9 cellular contexts compared by ENCODE assay signal in genomic region chr1:54153548-54154439, GRCh38. TPM values are rescaled to one million over a fixed set of nuclear protein-coding genes. Genes with fewer than 3 reads are reported as not detected.
DNase-seq lines count a peak whose midpoint lies in the region; ATAC-seq and TF ChIP-seq lines count a peak whose summit lies in the region.
"Had no signal": no experiment of that assay in that cellular context is flagged by ENCODE, and none has a peak within 500 bp of the region (broad histone marks: within the 10 kb centered on the region; RNA-seq: fewer than 3 reads in every experiment).

No MANE protein-coding gene starts in this region.

- H3K9me3 Mint-ChIP-seq in activated naive CD4-positive, alpha-beta T cell treated with anti-CD3 and anti-CD28 coated beads for 36 hours, result no peaks in the 10 kb centered on the region

- intact Hi-C loops in prostate gland (cut with DNase I), result no loop called here
- intact Hi-C loops in activated naive CD4-positive, alpha-beta T cell treated with anti-CD3 and anti-CD28 coated beads for 36 hours (cut with micrococcal nuclease), result no loop called here

- TF ChIP-seq POLR2A in prostate gland (IDR thresholded peaks at IDR 0.05), result no peak

- H3K4me1 ChIP-seq in GM23248 (ENCODE audit: insufficient read depth) (peaks cover 10% of the 10 kb centered on the region), prostate gland (replicated peaks) (no peaks in the 10 kb centered on the region)

- H3K27ac Mint-ChIP-seq in activated naive CD4-positive, alpha-beta T cell treated with anti-CD3 and anti-CD28 coated beads for 36 hours, result no peak overlapping the region

- H2AFZ ChIP-seq in GM23248, result peak overlapping the region; percentile 84

- no peaks in the 10 kb centered on the region for H3K9me2 ChIP-seq in GM23248 (ENCODE audit: insufficient read depth)

- no peaks in the 10 kb centered on the region for H3K36me3 ChIP-seq in GM23248 (ENCODE audit: low read depth)
- H3K36me3 ChIP-seq in prostate gland, result no peaks in the 10 kb centered on the region

- peak overlapping the region; percentile 40 for H3K4me2 ChIP-seq in GM23248 (ENCODE audit: unreplicated experiment)

- H3K79me2 ChIP-seq in GM23248 (ENCODE audit: insufficient read depth), result no peaks in the 10 kb centered on the region

- H3K4me3 ChIP-seq in GM23248 (peak overlapping the region; percentile 43), fibroblast of the aortic adventitia (ENCODE audit: low read depth, low read length) (peak overlapping the region; percentile 6), prostate gland (no peak overlapping the region)

- H3K36me3 Mint-ChIP-seq in activated naive CD4-positive, alpha-beta T cell treated with anti-CD3 and anti-CD28 coated beads for 36 hours (ENCODE audit: low read depth), result no peaks in the 10 kb centered on the region

- H3K4me3 Mint-ChIP-seq in activated naive CD4-positive, alpha-beta T cell treated with anti-CD3 and anti-CD28 coated beads for 36 hours, result no peak overlapping the region

- no peaks in the 10 kb centered on the region for H3K4me1 Mint-ChIP-seq in activated naive CD4-positive, alpha-beta T cell treated with anti-CD3 and anti-CD28 coated beads for 36 hours (ENCODE audit: low read depth)

- no peaks in the 10 kb centered on the region for H3K27me3 Mint-ChIP-seq in activated naive CD4-positive, alpha-beta T cell treated with anti-CD3 and anti-CD28 coated beads for 36 hours (ENCODE audit: low read depth)

- TF ChIP-seq CTCF in fibroblast of the aortic adventitia (IDR thresholded peaks at IDR 0.05; ENCODE audit: insufficient read depth, low read length) (no peak), prostate gland (IDR thresholded peaks at IDR 0.05) (no peak)

- peaks cover 10% of the 10 kb centered on the region; the same call in 1 of the 2 replicates for H3F3A ChIP-seq in GM23248 (ENCODE audit: insufficient read depth)

- H3K27me3 ChIP-seq in GM23248 (replicated peaks; ENCODE audit: insufficient read depth) (no peaks in the 10 kb centered on the region), prostate gland (replicated peaks; ENCODE audit: insufficient read depth) (no peaks in the 10 kb centered on the region)

- 11 to 12% methylated on average over 19 of the region's 19 CpGs for WGBS in GM23248 (ENCODE audit: low coverage in 1 of 2, low lambda C conversion rate in 2 of 2, missing lambda C conversion rate in 2 of 2), 2 experiments
- WGBS in prostate gland, result 32% methylated on average over 19 of the region's 19 CpGs

- in situ Hi-C loops in GM23248 (cut with MboI), result no loop called here

- H3K9me3 ChIP-seq in GM23248 (ENCODE audit: low read depth), result no peaks in the 10 kb centered on the region
- H3K9me3 ChIP-seq in prostate gland, result no peaks in the 10 kb centered on the region

- H4K20me1 ChIP-seq in GM23248 (ENCODE audit: insufficient read depth), result no peaks in the 10 kb centered on the region

- ATAC-seq in HG03521 (IDR thresholded peaks at IDR 0.05; ENCODE audit: unreplicated experiment), result no peak

- H3K27ac ChIP-seq in GM23248, result peak overlapping the region; percentile 38
- H3K27ac ChIP-seq in prostate gland, result peak overlapping the region in 1 of 2 donors; percentile 51

- CTCF ChIA-PET in activated naive CD4-positive, alpha-beta T cell treated with anti-CD3 and anti-CD28 coated beads for 36 hours (lab: Charles Lee), result no interaction called here

- DNase-seq in GM23248 (peak; percentile 89), NOMO-1 (lab: John Stamatoyannopoulos, UW; ENCODE audit: unreplicated experiment in 2 of 2) (peak; percentile 27 to 48), fibroblast of the aortic adventitia (ENCODE audit: low read depth) (peak; percentile 88), prostate gland (ENCODE audit: low spot score) (peak; percentile 74), GDM1 (lab: John Stamatoyannopoulos, UW) (no peak)
- DNase-seq in activated CD4-positive, CD25-positive, alpha-beta regulatory T cell (lab: John Stamatoyannopoulos, UW), result no peak
- no peak for DNase-seq in activated naive CD4-positive, alpha-beta T cell treated with anti-CD3 and anti-CD28 coated beads for 36 hours

- H3K9ac ChIP-seq in GM23248, result 0 out of 2 replicates have a peak overlapping the region, but pooled peaks have one; percentile 7

RNA-seq across cellular contexts. Expression of gene CDCP2, which starts 1.0 kb away (rescaled TPM):
- total RNA-seq in GM23248 (2014; rRNA removed; shearing (Covaris generic)), result not detected in 2 replicates
- not detected in 2 replicates for polyA plus RNA-seq in GM23248 (2016; fragmentation: Nextera tagmentation; extraction: Ambion mirVana)
- total RNA-seq in fibroblast of the aortic adventitia (ENCODE audit: low replicate concordance), result not detected in 2 replicates
- total RNA-seq in prostate gland, result under 1 TPM in 1 of 2 donors, not detected in 1; 0.23 TPM
- not detected for total RNA-seq in activated naive CD4-positive, alpha-beta T cell treated with anti-CD3 and anti-CD28 coated beads for 36 hours
- total RNA-seq: glomerular endothelial cell had no signal

RNA-seq across cellular contexts. Expression of gene CYB5RL, which starts 46.0 kb away (rescaled TPM):
- 2.5 and 4.9 TPM in 2 replicates for total RNA-seq in GM23248 (2014; rRNA removed; shearing (Covaris generic))
- polyA plus RNA-seq in GM23248 (2016; fragmentation: Nextera tagmentation; extraction: Ambion mirVana), result 3.0 and 3.3 TPM in 2 replicates
- total RNA-seq in fibroblast of the aortic adventitia (ENCODE audit: low replicate concordance), result 10.9 and 15.4 TPM in 2 replicates
- total RNA-seq in prostate gland, result 10 to 100 TPM in 1 of 2 donors, 1 to 10 TPM in 1; 6.3 to 10.9 TPM
- 10 to 100 TPM; 12.7 to 13.6 TPM for total RNA-seq in activated naive CD4-positive, alpha-beta T cell treated with anti-CD3 and anti-CD28 coated beads for 36 hours

RNA-seq across cellular contexts. Expression of gene MRPL37, which starts 46.2 kb away (rescaled TPM):
- total RNA-seq in GM23248 (2014; rRNA removed; shearing (Covaris generic)), result 111 and 113 TPM in 2 replicates
- 91.3 and 102 TPM in 2 replicates for polyA plus RNA-seq in GM23248 (2016; fragmentation: Nextera tagmentation; extraction: Ambion mirVana)
- 67.1 and 98.7 TPM in 2 replicates for total RNA-seq in fibroblast of the aortic adventitia (ENCODE audit: low replicate concordance)
- 10 to 100 TPM; 73.7 to 91.5 TPM for total RNA-seq in prostate gland
- 100 to 1,000 TPM; 203 to 211 TPM for total RNA-seq in activated naive CD4-positive, alpha-beta T cell treated with anti-CD3 and anti-CD28 coated beads for 36 hours

Comparison
In these comparisons a context has a peak if more than half of its experiments do, and no peak if none do; other contexts are left out.
1. DNase-seq: peak in GM23248 (single experiment), NOMO-1 (2 of 2), fibroblast of the aortic adventitia (single experiment) and prostate gland (single experiment); none in GDM1 (single experiment), activated CD4-positive, CD25-positive, alpha-beta regulatory T cell (0 of 4) and activated naive CD4-positive, alpha-beta T cell treated with anti-CD3 and anti-CD28 coated beads for 36 hours (single experiment).
2. H3K4me3 ChIP-seq: peak in GM23248 (single experiment) and fibroblast of the aortic adventitia (single experiment); none in prostate gland (0 of 2).